ENCODE assay signal across 8 cellular contexts in genomic region chr20:3204124-3204794, GRCh38. TPM values are rescaled to one million over a fixed set of nuclear protein-coding genes. Genes with fewer than 3 reads are reported as not detected.
A peak's percentile ranks its signal among the peaks of the same experiment; 100 is the strongest.
DNase-seq lines count a peak whose midpoint lies in the region; ATAC-seq and TF ChIP-seq lines count a peak whose summit lies in the region.

DDRGK1 (minus strand) TSS chr20:3204682; CDS start chr20:3204627, 55 bp downstream.

- peaks cover 15% of the 10 kb centered on the region for H4K20me1 ChIP-seq in Loucy (ENCODE audit: insufficient read depth, low read length, poor library complexity, severe bottlenecking)

- no peaks in the 10 kb centered on the region for H3K9me2 ChIP-seq in Loucy (replicated peaks; ENCODE audit: low read depth, low read length)

- peaks cover 10% of the 10 kb centered on the region; the same call in 1 of the 2 replicates for H3K36me3 ChIP-seq in Loucy (ENCODE audit: insufficient read depth, low read length)
- no peaks in the 10 kb centered on the region for H3K36me3 ChIP-seq in SJCRH30
- peaks cover 19 to 33% of the 10 kb centered on the region in 2 donors for H3K36me3 ChIP-seq in neuronal stem cell (replicated peaks in 1 of 2; ENCODE audit: control insufficient read depth in 2 of 2, insufficient read depth in 2 of 2, low read length in 2 of 2)
- H3K36me3 ChIP-seq in subcutaneous abdominal adipose tissue (ENCODE audit: control insufficient read depth in 5 of 5, insufficient read depth in 5 of 5, low read length in 5 of 5): peaks cover 0 to 18% (median 14%) of the 10 kb centered on the region in 5 donors

- peak within 1 kb of the TSS; percentile 97 for H3K9ac ChIP-seq in Loucy (ENCODE audit: low read depth, low read length, poor library complexity, severe bottlenecking)
- peak within 1 kb of the TSS; percentile 97 for H3K9ac ChIP-seq in neuronal stem cell (ENCODE audit: low read depth, low read length, poor library complexity)
- H3K9ac ChIP-seq in subcutaneous abdominal adipose tissue (ENCODE audit: low read length in 5 of 5): peak within 1 kb of the TSS; percentile 83 to 96 (median 93)

- H2AFZ ChIP-seq in Loucy (ENCODE audit: low read length) (peak within 1 kb of the TSS; percentile 95), neuronal stem cell (ENCODE audit: low read length) (peak within 1 kb of the TSS; percentile 99)

- peak within 1 kb of the TSS; percentile 84 for H2BK12ac ChIP-seq in neuronal stem cell (ENCODE audit: low read length)

- H3K79me2 ChIP-seq in Loucy (ENCODE audit: insufficient read depth, low read length): peaks cover 36% of the 10 kb centered on the region

- H3F3A ChIP-seq in Loucy (ENCODE audit: low read depth): no peaks in the 10 kb centered on the region

- peak within 1 kb of the TSS; percentile 95 for H3K23ac ChIP-seq in neuronal stem cell (ENCODE audit: low read depth, low read length, poor library complexity)

- H3K14ac ChIP-seq in neuronal stem cell (ENCODE audit: low read length): peak within 1 kb of the TSS; percentile 82

- H2AK5ac ChIP-seq in neuronal stem cell (ENCODE audit: low read depth, low read length): peak within 1 kb of the TSS; percentile 94

- WGBS in neuronal stem cell (ENCODE audit: extremely low coverage in 2 of 2, insufficient read length in 2 of 2, insufficient replicate concordance in 1 of 2), 2 donors: no CpG with 5 or more reads among the region's 48 CpGs

- peak within 1 kb of the TSS; percentile 100 for H3K18ac ChIP-seq in neuronal stem cell (ENCODE audit: low read length)

- peaks cover 24% of the 10 kb centered on the region for H3K79me1 ChIP-seq in neuronal stem cell (ENCODE audit: low read depth, low read length)

- TF ChIP-seq CTCF in Loucy (conservative IDR thresholded peaks at IDR 0.05; ENCODE audit: low read length): no peak
- TF ChIP-seq CTCF in foreskin keratinocyte (conservative IDR thresholded peaks at IDR 0.05): no peak

- no peak within 1 kb of the TSS for H4K91ac ChIP-seq in neuronal stem cell (ENCODE audit: low read depth, low read length, poor library complexity)

- H3K9me3 ChIP-seq in Loucy (ENCODE audit: insufficient read depth, low read depth, low read length) (no peaks in the 10 kb centered on the region), SJCRH30 (replicated peaks) (no peaks in the 10 kb centered on the region), neuronal stem cell (replicated peaks in 1 of 2; ENCODE audit: control insufficient read depth in 2 of 2, insufficient read depth in 1 of 2, low read depth in 1 of 2, low read length in 2 of 2) (peaks cover 0 to 2% of the 10 kb centered on the region in 2 donors), subcutaneous abdominal adipose tissue (ENCODE audit: control insufficient read depth in 5 of 5, low read length in 5 of 5) (no peaks in the 10 kb centered on the region)

- H3K4me1 ChIP-seq in Loucy (ENCODE audit: insufficient read depth, low read length, poor library complexity, severe bottlenecking) (peaks cover 23% of the 10 kb centered on the region), SJCRH30 (peaks cover 4% of the 10 kb centered on the region; the same call in 1 of the 2 replicates), foreskin keratinocyte (no peaks in the 10 kb centered on the region), neuronal stem cell (ENCODE audit: control insufficient read depth in 2 of 2, insufficient read depth in 1 of 2, low read depth in 1 of 2, low read length in 2 of 2) (peaks cover 7 to 9% of the 10 kb centered on the region in 2 donors), subcutaneous abdominal adipose tissue (ENCODE audit: control insufficient read depth in 5 of 5, insufficient read depth in 5 of 5, low read length in 5 of 5) (peaks cover 0 to 29% (median 25%) of the 10 kb centered on the region in 5 donors)

- H3K4me2 ChIP-seq in Loucy (ENCODE audit: low read depth, low read length, poor library complexity, severe bottlenecking) (peak within 1 kb of the TSS; percentile 99), neuronal stem cell (ENCODE audit: insufficient read depth, low read length, poor library complexity, severe bottlenecking) (peak within 1 kb of the TSS; percentile 91)

- DNase-seq in EL: peak; percentile 83
- peak; percentile 59 for DNase-seq in H4 (ENCODE audit: low spot score)
- DNase-seq in SJCRH30: peak; percentile 82 to 90
- peak; percentile 81 for DNase-seq in activated gamma-delta T cell treated with anti-CD3 and anti-CD28 coated beads, Interleukin-2, amount 50 U/mL, for 16 hours (ENCODE audit: low read depth)
- peak; percentile 55 to 79 for DNase-seq in foreskin keratinocyte
- DNase-seq in neuronal stem cell (ENCODE audit: low spot score): peak; percentile 82

- H2BK5ac ChIP-seq in neuronal stem cell (ENCODE audit: low read length): peak within 1 kb of the TSS; percentile 82

- H3K4ac ChIP-seq in neuronal stem cell (ENCODE audit: low read length): peak within 1 kb of the TSS; percentile 97

- H3K27me3 ChIP-seq in Loucy (ENCODE audit: insufficient read depth, low read length, poor library complexity, severe bottlenecking) (no peaks in the 10 kb centered on the region), SJCRH30 (no peaks in the 10 kb centered on the region), foreskin keratinocyte (no peaks in the 10 kb centered on the region), neuronal stem cell (ENCODE audit: control insufficient read depth in 3 of 3, insufficient read depth in 3 of 3, low read depth in 1 of 3, low read length in 3 of 3) (no peaks in the 10 kb centered on the region), subcutaneous abdominal adipose tissue (ENCODE audit: control insufficient read depth in 5 of 5, insufficient read depth in 4 of 5, low read length in 5 of 5) (no peaks in the 10 kb centered on the region)

- H4K8ac ChIP-seq in neuronal stem cell (ENCODE audit: low read depth, low read length): peak within 1 kb of the TSS; percentile 43

- peak within 1 kb of the TSS; percentile 98 for H3K4me3 ChIP-seq in Loucy (ENCODE audit: low read length, poor library complexity, severe bottlenecking)
- H3K4me3 ChIP-seq in SJCRH30: peak within 1 kb of the TSS; percentile 92
- peak within 1 kb of the TSS; percentile 82 to 85 for H3K4me3 ChIP-seq in neuronal stem cell (ENCODE audit: low read length in 2 of 2)
- peak within 1 kb of the TSS; percentile 90 to 98 (median 92) for H3K4me3 ChIP-seq in subcutaneous abdominal adipose tissue (ENCODE audit: low read depth in 1 of 5, low read length in 5 of 5)

- H3K27ac ChIP-seq in SJCRH30 (peak within 1 kb of the TSS; percentile 75), foreskin keratinocyte (peak within 1 kb of the TSS; percentile 7), neuronal stem cell (replicated peaks; ENCODE audit: low read length) (peak within 1 kb of the TSS; percentile 93), subcutaneous abdominal adipose tissue (ENCODE audit: low read depth, low read length) (peak within 1 kb of the TSS; percentile 78)

- no peak within 1 kb of the TSS for H2BK15ac ChIP-seq in neuronal stem cell (ENCODE audit: low read length)

- H2BK120ac ChIP-seq in neuronal stem cell (ENCODE audit: low read depth, low read length): no peak within 1 kb of the TSS

- ATAC-seq in foreskin keratinocyte: peak; percentile 77

RNA-seq across cellular contexts. Expression of gene DDRGK1, which starts in this region (rescaled TPM):
- 37.1 and 46.2 TPM in 2 replicates for total RNA-seq in H4 (2014; rRNA removed; shearing (Covaris generic))
- total RNA-seq in SJCRH30 (2014; rRNA removed; shearing (Covaris generic)): 15.5 and 16.4 TPM in 2 replicates
- total RNA-seq in foreskin keratinocyte: 42.3 and 47.4 TPM in 2 replicates
- 64.4 and 69.6 TPM in 2 replicates for polyA plus RNA-seq in foreskin keratinocyte
- polyA plus RNA-seq in neuronal stem cell (2013, experiment 1 of 2): 29.3 TPM
- polyA plus RNA-seq in neuronal stem cell (2013, experiment 2 of 2): 30.0 TPM

Comparison
In these comparisons a context has a peak if more than half of its experiments do, and no peak if none do; other contexts are left out.
1. Peak in every context shown above with its lines: DNase-seq, ATAC-seq, H3K4me3 ChIP-seq and H3K27ac ChIP-seq.
2. H3K27ac ChIP-seq: peak in every context shown above with its lines; median percentile 93 in neuronal stem cell; 78 in subcutaneous abdominal adipose tissue; 75 in SJCRH30; 7 in foreskin keratinocyte.